1 cellular context compared by ENCODE assay signal in the genomic region with DNA sequence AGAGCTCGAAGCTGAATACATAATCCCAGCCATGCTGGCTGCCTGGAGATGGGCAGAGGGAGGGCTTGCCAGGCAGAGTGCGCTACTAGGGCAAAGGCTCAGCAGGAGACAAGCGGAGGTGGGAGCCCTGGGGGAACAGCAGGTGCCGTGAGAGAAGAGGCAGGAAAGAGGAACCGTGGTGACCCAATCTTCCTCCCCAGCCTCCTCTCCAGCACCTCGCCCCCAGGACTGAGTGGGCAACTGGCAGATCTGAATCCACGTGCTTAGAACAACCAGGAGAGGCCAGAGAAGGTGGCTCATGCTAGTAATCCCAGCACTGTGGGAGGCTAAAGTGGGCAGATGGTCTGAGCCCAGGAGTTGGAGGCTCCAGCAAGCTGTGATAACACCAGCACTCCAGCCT.
TF ChIP-seq lines count a peak whose summit lies in the region.

No MANE protein-coding gene starts in this region.

TF ChIP-seq in HepG2, 621 proteins besides CTCF, POLR2A, EP300 and RAD21:
- no peak for TF ChIP-seq ZZZ3 (CRISPR knock-in tag; IDR thresholded peaks at IDR 0.05; ENCODE audit: borderline replicate concordance)
- TF ChIP-seq, protein P1, sequence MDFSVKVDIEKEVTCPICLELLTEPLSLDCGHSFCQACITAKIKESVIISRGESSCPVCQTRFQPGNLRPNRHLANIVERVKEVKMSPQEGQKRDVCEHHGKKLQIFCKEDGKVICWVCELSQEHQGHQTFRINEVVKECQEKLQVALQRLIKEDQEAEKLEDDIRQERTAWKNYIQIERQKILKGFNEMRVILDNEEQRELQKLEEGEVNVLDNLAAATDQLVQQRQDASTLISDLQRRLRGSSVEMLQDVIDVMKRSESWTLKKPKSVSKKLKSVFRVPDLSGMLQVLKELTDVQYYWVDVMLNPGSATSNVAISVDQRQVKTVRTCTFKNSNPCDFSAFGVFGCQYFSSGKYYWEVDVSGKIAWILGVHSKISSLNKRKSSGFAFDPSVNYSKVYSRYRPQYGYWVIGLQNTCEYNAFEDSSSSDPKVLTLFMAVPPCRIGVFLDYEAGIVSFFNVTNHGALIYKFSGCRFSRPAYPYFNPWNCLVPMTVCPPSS (IDR thresholded peaks at IDR 0.05), result no peak
